Comparison of ENCODE assay signal across 8 cellular contexts in the genomic region with DNA sequence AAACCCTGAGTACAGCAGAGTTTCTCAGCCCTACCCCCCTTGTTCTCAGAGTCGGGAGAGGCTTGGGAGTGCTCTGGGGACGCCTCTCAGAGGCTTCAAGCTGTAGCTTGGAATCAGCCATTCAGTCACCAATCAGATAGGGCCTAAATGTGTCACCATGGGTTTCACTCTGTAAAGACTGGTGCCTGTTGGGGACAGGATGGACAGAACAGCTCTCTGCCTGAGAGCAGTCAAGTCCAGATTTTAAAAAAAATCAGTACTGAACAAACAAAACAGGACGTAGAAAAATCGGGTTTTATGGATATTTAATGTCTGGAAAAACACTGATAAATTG. TPM values are rescaled to one million over a fixed set of nuclear protein-coding genes. Genes with fewer than 3 reads are reported as not detected.
A peak's percentile ranks its signal among the peaks of the same experiment; 100 is the strongest.
DNase-seq lines count a peak whose midpoint lies in the region; ATAC-seq and TF ChIP-seq lines count a peak whose summit lies in the region.

No MANE protein-coding gene starts in this region.

- DNase-seq in activated CD4-positive, alpha-beta T cell treated with anti-CD3 and anti-CD28 coated beads for 36 hours = peak; percentile 21
- DNase-seq in activated CD4-positive, alpha-beta T cell treated with anti-CD3 and anti-CD28 coated beads for 1 hour = no peak
- no peak for DNase-seq in activated CD8-positive, alpha-beta T cell treated with anti-CD3 and anti-CD28 coated beads, Interleukin-2, amount 10 ng/mL, durations not matched to agents 7 days and 5 days
- DNase-seq in stomach (no peak), Kasumi-1 (lab: John Stamatoyannopoulos, UW) (no peak)

- no peak for TF ChIP-seq CTCF in stomach (IDR thresholded peaks at IDR 0.05)

- H3K9me3 ChIP-seq in iPS-15b (ENCODE audit: control insufficient read depth, insufficient read depth, low read length) = no peaks in the 10 kb centered on the region
- H3K9me3 ChIP-seq in stomach = no peaks in the 10 kb centered on the region

- peak overlapping the region; percentile 97 for H3K4me3 Mint-ChIP-seq in activated CD4-positive, alpha-beta T cell treated with anti-CD3 and anti-CD28 coated beads for 36 hours
- H3K4me3 Mint-ChIP-seq in activated CD8-positive, alpha-beta T cell treated with anti-CD3 and anti-CD28 coated beads, Interleukin-2, amount 10 ng/mL, durations not matched to agents 7 days and 5 days = peak overlapping the region; percentile 93

- no peak for TF ChIP-seq POLR2A in stomach (IDR thresholded peaks at IDR 0.05)

- H3K4me3 ChIP-seq in iPS-15b (ENCODE audit: low read depth, low read length) (peak overlapping the region; percentile 76), stomach (peak overlapping the region; percentile 83 to 94 (median 93))

- H3K9me3 Mint-ChIP-seq in activated CD4-positive, alpha-beta T cell treated with anti-CD3 and anti-CD28 coated beads for 36 hours (ENCODE audit: low read depth) = no peaks in the 10 kb centered on the region
- H3K9me3 Mint-ChIP-seq in activated CD8-positive, alpha-beta T cell treated with anti-CD3 and anti-CD28 coated beads, Interleukin-2, amount 10 ng/mL, durations not matched to agents 7 days and 5 days (ENCODE audit: insufficient read depth) = no peaks in the 10 kb centered on the region

- POLR2A ChIA-PET in activated CD4-positive, alpha-beta T cell treated with anti-CD3 and anti-CD28 coated beads for 36 hours (lab: Charles Lee) = interaction anchor here (0.9 kb wide), 1 partner anchor 8 kb away, joined by 3 read pairs; no protein-coding TSS in a partner anchor
- POLR2A ChIA-PET in activated CD8-positive, alpha-beta T cell treated with anti-CD3 and anti-CD28 coated beads, Interleukin-2, amount 10 ng/mL, durations not matched to agents 7 days and 5 days (lab: Charles Lee) = interaction anchor here (0.9 to 1.6 kb wide), 4 partner anchors 8 to 530 kb away, joined by 3 to 7 read pairs (median 4); partner anchors contain the start of gene LTO1

- peak overlapping the region; percentile 98 for H3K9ac ChIP-seq in iPS-15b (ENCODE audit: low read depth, low read length)

- peaks cover under 1% of the 10 kb centered on the region for H3K27me3 Mint-ChIP-seq in activated CD4-positive, alpha-beta T cell treated with anti-CD3 and anti-CD28 coated beads for 36 hours
- H3K27me3 Mint-ChIP-seq in activated CD8-positive, alpha-beta T cell treated with anti-CD3 and anti-CD28 coated beads, Interleukin-2, amount 10 ng/mL, durations not matched to agents 7 days and 5 days (ENCODE audit: low read depth) = peaks cover 5% of the 10 kb centered on the region

- intact Hi-C loops in activated CD4-positive, alpha-beta T cell treated with anti-CD3 and anti-CD28 coated beads for 36 hours (cut with DNase I, micrococcal nuclease) = loop anchor here (1.0 to 10.0 kb wide), 5 partner anchors 66 to 1910 kb away; partner anchors contain the start of genes ANAPC15 (in 1 of the 2) and PPFIA1 (in 1 of the 2)
- intact Hi-C loops in stomach (cut with DNase I; ENCODE audit: low total_unique reads) = no loop called here

- H3K27ac ChIP-seq in stomach = peak overlapping the region; percentile 43 to 99 (median 92)

- CTCF ChIA-PET in activated CD4-positive, alpha-beta T cell treated with anti-CD3 and anti-CD28 coated beads for 36 hours (lab: Charles Lee) = interaction anchor here (0.7 to 0.9 kb wide), 5 partner anchors 9 to 1225 kb away, joined by 3 to 5 read pairs (median 3); partner anchors contain the start of gene PPFIA1
- CTCF ChIA-PET in activated CD8-positive, alpha-beta T cell treated with anti-CD3 and anti-CD28 coated beads, Interleukin-2, amount 10 ng/mL, durations not matched to agents 7 days and 5 days (lab: Charles Lee) = interaction anchor here (0.6 to 1.8 kb wide), 3 partner anchors 8 to 286 kb away, joined by 3 to 5 read pairs (median 5); no protein-coding TSS in a partner anchor

- ATAC-seq in activated CD4-positive, alpha-beta T cell treated with anti-CD3 and anti-CD28 coated beads for 36 hours = peak; percentile 37
- ATAC-seq in activated CD8-positive, alpha-beta T cell treated with anti-CD3 and anti-CD28 coated beads, Interleukin-2, amount 10 ng/mL, durations not matched to agents 7 days and 5 days = peak; percentile 7
- no peak for ATAC-seq in HG02870 (IDR thresholded peaks at IDR 0.05; ENCODE audit: unreplicated experiment)
- ATAC-seq in esophagus mucosa = no peak

- peaks cover 11% of the 10 kb centered on the region for H3K4me1 ChIP-seq in iPS-15b (ENCODE audit: control insufficient read depth, insufficient read depth, low read length)
- H3K4me1 ChIP-seq in stomach = peaks cover 17 to 55% (median 36%) of the 10 kb centered on the region in 4 donors

- H3K4me1 Mint-ChIP-seq in activated CD4-positive, alpha-beta T cell treated with anti-CD3 and anti-CD28 coated beads for 36 hours = peaks cover 52% of the 10 kb centered on the region
- peaks cover 47% of the 10 kb centered on the region for H3K4me1 Mint-ChIP-seq in activated CD8-positive, alpha-beta T cell treated with anti-CD3 and anti-CD28 coated beads, Interleukin-2, amount 10 ng/mL, durations not matched to agents 7 days and 5 days (ENCODE audit: low read depth)

- 21 to 35% (median 25%) methylated on average over 4 of the region's 4 CpGs for WGBS in stomach, 5 donors

- no peak for TF ChIP-seq EP300 in stomach (IDR thresholded peaks at IDR 0.05)

- H3K27me3 ChIP-seq in iPS-15b (ENCODE audit: control insufficient read depth, insufficient read depth, low read length) (no peaks in the 10 kb centered on the region), stomach (no peaks in the 10 kb centered on the region)

- H3K36me3 ChIP-seq in iPS-15b (ENCODE audit: control insufficient read depth, insufficient read depth, low read length) (peaks cover 17% of the 10 kb centered on the region), stomach (peaks cover 22 to 46% (median 45%) of the 10 kb centered on the region in 4 donors)

- H3K36me3 Mint-ChIP-seq in activated CD4-positive, alpha-beta T cell treated with anti-CD3 and anti-CD28 coated beads for 36 hours (ENCODE audit: low read depth) = peaks cover 46% of the 10 kb centered on the region
- peaks cover 48% of the 10 kb centered on the region for H3K36me3 Mint-ChIP-seq in activated CD8-positive, alpha-beta T cell treated with anti-CD3 and anti-CD28 coated beads, Interleukin-2, amount 10 ng/mL, durations not matched to agents 7 days and 5 days (ENCODE audit: low read depth)

- H3K27ac Mint-ChIP-seq in activated CD4-positive, alpha-beta T cell treated with anti-CD3 and anti-CD28 coated beads for 36 hours = peak overlapping the region; percentile 99
- peak overlapping the region; percentile 96 for H3K27ac Mint-ChIP-seq in activated CD8-positive, alpha-beta T cell treated with anti-CD3 and anti-CD28 coated beads, Interleukin-2, amount 10 ng/mL, durations not matched to agents 7 days and 5 days

RNA-seq across cellular contexts. Expression of gene FADD, which starts 1.3 kb away (rescaled TPM):
- total RNA-seq in activated CD4-positive, alpha-beta T cell treated with anti-CD3 and anti-CD28 coated beads for 36 hours = 10 to 100 TPM; 23.5 to 32.4 TPM
- total RNA-seq in activated CD8-positive, alpha-beta T cell treated with anti-CD3 and anti-CD28 coated beads, Interleukin-2, amount 10 ng/mL, durations not matched to agents 7 days and 5 days = 10 to 100 TPM; 37.3 to 37.8 TPM
- total RNA-seq in stomach (10 to 100 TPM in 3 of 5 donors, 1 to 10 TPM in 2; 4.0 to 20.4 (median 15.6) TPM), esophagus mucosa (19.6 TPM)
- 10 to 100 TPM; 13.9 to 19.4 (median 17.5) TPM for polyA plus RNA-seq in stomach

Comparison
In these comparisons a context has a peak if more than half of its experiments do, and no peak if none do; other contexts are left out.
1. ATAC-seq: peak in activated CD4-positive, alpha-beta T cell treated with anti-CD3 and anti-CD28 coated beads for 36 hours (single experiment) and activated CD8-positive, alpha-beta T cell treated with anti-CD3 and anti-CD28 coated beads, Interleukin-2, amount 10 ng/mL, durations not matched to agents 7 days and 5 days (single experiment); none in HG02870 (single experiment) and esophagus mucosa (single experiment).